Comparison of ENCODE assay signal across 1 cellular context in genomic region chr15:67199881-67200763, GRCh38.
TF ChIP-seq lines count a peak whose summit lies in the region.

No MANE protein-coding gene starts in this region.

TF ChIP-seq in K562, 482 proteins besides CTCF, POLR2A, EP300 and RAD21 (continued from another document):
- TF ChIP-seq KAT7 (CRISPR knock-in tag; IDR thresholded peaks at IDR 0.05; ENCODE audit: borderline replicate concordance) (no peak), NFE2L1 (tag; IDR thresholded peaks at IDR 0.05; ENCODE audit: borderline replicate concordance, low read depth) (no peak), ZKSCAN1 (IDR thresholded peaks at IDR 0.05; ENCODE audit: low read depth, low read length) (peak; percentile 76), ZNF184 (CRISPR knock-in tag; IDR thresholded peaks at IDR 0.05) (no peak), MEF2D (tag; conservative IDR thresholded peaks at IDR 0.05; ENCODE audit: low read depth) (no peak)
